In genomic region chr6:47246556-47246955, GRCh38 we compare ENCODE assay signal across 20 cellular contexts.
DNase-seq lines count a peak whose midpoint lies in the region; ATAC-seq, FAIRE-seq and TF ChIP-seq lines count a peak whose summit lies in the region.
"Had no signal": no experiment of that assay in that cellular context is flagged by ENCODE, and none has a peak within 500 bp of the region (broad histone marks: within the 10 kb centered on the region; RNA-seq: fewer than 3 reads in every experiment).

No MANE protein-coding gene starts in this region.

- peak overlapping the region in 7 of 10 experiments; percentile 18 to 51 (median 36); a peak in 12 of 20 replicates for H3K4me3 ChIP-seq in BLaER1 treated with 17β-estradiol and CSF1 and Interleukin-3, amounts not matched to agents 10 nM and 100 nM
- H3K4me3 ChIP-seq in KMS-11 (IDR thresholded peaks at IDR 0.05; ENCODE audit: insufficient read depth, low read depth, low read length) (no peak overlapping the region), GM12878 (no peak overlapping the region), parathyroid adenoma (ENCODE audit: low read depth, low read length) (no peak overlapping the region), vagina (no peak overlapping the region)
- H3K4me3 ChIP-seq: right lobe of liver had no signal

- peak overlapping the region; percentile 63 to 96 (median 89); a peak in 21 of 22 replicates for H3K27ac ChIP-seq in BLaER1 treated with 17β-estradiol and CSF1 and Interleukin-3, amounts not matched to agents 10 nM and 100 nM
- H3K27ac ChIP-seq in KMS-11 (peak overlapping the region; percentile 68), GM12878 (ENCODE audit: control insufficient read depth, insufficient read depth) (0 out of 2 replicates have a peak overlapping the region, but pooled peaks have one; percentile 4), parathyroid adenoma (peak overlapping the region; percentile 42), vagina (no peak overlapping the region)
- H3K27ac ChIP-seq: right lobe of liver, WERI-Rb-1 had no signal

- ATAC-seq in GM12878 (no peak), GM21381 (IDR thresholded peaks at IDR 0.05; ENCODE audit: unreplicated experiment) (no peak), HG02623 (IDR thresholded peaks at IDR 0.05; ENCODE audit: unreplicated experiment) (no peak)
- ATAC-seq: stimulated activated naive CD8-positive, alpha-beta T cell treated with anti-CD3 and anti-CD28 coated beads, Interleukin-15, Interleukin-2, amounts not matched to agents 100 U/mL and 50 U/mL, for 24 hours had no signal

- H3K9me3 ChIP-seq in BLaER1 treated with 17β-estradiol and CSF1 and Interleukin-3, amounts not matched to agents 10 nM and 100 nM (replicated peaks in 1 of 11) = peaks cover 0 to 6% (median 0%) of the 10 kb centered on the region in 11 experiments; a peak in 6 of 22 replicates
- H3K9me3 ChIP-seq in GM12878 (replicated peaks; ENCODE audit: control insufficient read depth, insufficient read depth, low read length) (no peaks in the 10 kb centered on the region), parathyroid adenoma (ENCODE audit: control insufficient read depth, low read length) (no peaks in the 10 kb centered on the region), vagina (no peaks in the 10 kb centered on the region)
- H3K9me3 ChIP-seq: right lobe of liver had no signal

- no peak for DNase-seq in GM12878 (ENCODE audit: low read depth, low spot score)
- DNase-seq in vagina (ENCODE audit: extremely low spot score in 2 of 2) = no peak
- no peak for DNase-seq in activated CD4-positive, CD25-positive, alpha-beta regulatory T cell (lab: John Stamatoyannopoulos, UW)
- DNase-seq: activated CD4-positive, alpha-beta memory T cell treated with anti-CD3 and anti-CD28 coated beads for 36 hours; activated naive CD4-positive, alpha-beta T cell treated with anti-CD3 and anti-CD28 coated beads for 36 hours; activated T-cell treated with anti-CD3 and anti-CD28 coated beads, Interleukin-2, amount 50 U/mL, for 1 hour; aorta; CD4-positive, CD25-positive, alpha-beta regulatory T cell; endodermal cell; head of caudate nucleus; immature natural killer cell; NCI-H1092; right lobe of liver; stimulated activated naive CD8-positive, alpha-beta T cell treated with anti-CD3 and anti-CD28 coated beads, Interleukin-15, Interleukin-2, amounts not matched to agents 100 U/mL and 50 U/mL, for 24 hours had no signal

- TF ChIP-seq RAD21 in GM12878 (IDR thresholded peaks at IDR 0.05; ENCODE audit: insufficient read depth, low read depth, low read length) = no peak

- TF ChIP-seq POLR2A in GM12878 (IDR thresholded peaks at IDR 0.05; ENCODE audit: low read depth, low read length) (no peak), vagina (IDR thresholded peaks at IDR 0.05) (no peak)

- RAD21 ChIA-PET in GM12878 (lab: Charles Lee; ENCODE audit: unreplicated experiment) = interaction anchor here (1.2 to 1.6 kb wide), 2 partner anchors 60 to 145 kb away, joined by 3 read pairs; no protein-coding TSS in a partner anchor

- FAIRE-seq in GM12878 (lab: Jason Lieb, UNC) = no peak

- TF ChIP-seq CTCF in KMS-11 (conservative IDR thresholded peaks at IDR 0.05; ENCODE audit: low read depth, low read length) (no peak), GM12878 (IDR thresholded peaks at IDR 0.05 in 2 of 3, conservative IDR thresholded peaks at IDR 0.05 in 1 of 3; ENCODE audit: control insufficient read depth in 2 of 3, extremely low read depth in 1 of 3, insufficient read depth in 1 of 3, low read depth in 3 of 3, low read length in 3 of 3) (no peak), parathyroid adenoma (IDR thresholded peaks at IDR 0.05) (no peak), vagina (IDR thresholded peaks at IDR 0.05) (no peak)

- H3K4me1 ChIP-seq in BLaER1 treated with 17β-estradiol and CSF1 and Interleukin-3, amounts not matched to agents 10 nM and 100 nM = peaks cover 63 to 98% (median 87%) of the 10 kb centered on the region in 10 experiments
- H3K4me1 ChIP-seq in KMS-11 (ENCODE audit: low read depth, poor library complexity, severe bottlenecking) (peaks cover 80% of the 10 kb centered on the region), GM12878 (ENCODE audit: control insufficient read depth, insufficient read depth, low read length) (peaks cover 25% of the 10 kb centered on the region), parathyroid adenoma (peaks cover 28% of the 10 kb centered on the region), vagina (peaks cover 13% of the 10 kb centered on the region)
- H3K4me1 ChIP-seq: right lobe of liver had no signal

- in situ Hi-C loops in GM12878 (cut with MboI) = no loop called here

- peak overlapping the region; percentile 66 to 94 (median 81) for H3K4me2 ChIP-seq in BLaER1 treated with 17β-estradiol and CSF1 and Interleukin-3, amounts not matched to agents 10 nM and 100 nM
- peak overlapping the region; percentile 79 for H3K4me2 ChIP-seq in KMS-11
- H3K4me2 ChIP-seq in GM12878 (ENCODE audit: control insufficient read depth, insufficient read depth) = peak overlapping the region; percentile 36; the same call in 1 of the 2 replicates
- no peak overlapping the region for H3K4me2 ChIP-seq in parathyroid adenoma (ENCODE audit: low read length)

- WGBS in GM12878 (ENCODE audit: insufficient coverage, insufficient replicate concordance, low lambda C conversion rate, missing lambda C conversion rate) = 0% methylated on average over 2 of the region's 2 CpGs

- BruUV-seq in GM12878 (replicated peaks; lab: Mats Ljungman, UMichigan) = no TSS peak

- intact Hi-C loops in GM12878 (cut with micrococcal nuclease; ENCODE audit: unreplicated experiment) (no loop called here), vagina (cut with DNase I) (no loop called here)

- no peaks in the 10 kb centered on the region; the same call in 1 of the 2 replicates for H3K79me2 ChIP-seq in KMS-11 (ENCODE audit: insufficient read depth, low read depth)
- H3K79me2 ChIP-seq in GM12878 (ENCODE audit: control insufficient read depth, insufficient read depth, low read length) = no peaks in the 10 kb centered on the region
- H3K79me2 ChIP-seq in parathyroid adenoma = no peaks in the 10 kb centered on the region

- no peak for TF ChIP-seq EP300 in GM12878 (IDR thresholded peaks at IDR 0.05; ENCODE audit: borderline replicate concordance in 1 of 2, control insufficient read depth in 1 of 2, low read depth in 2 of 2, low read length in 2 of 2)

- POLR2A ChIA-PET in GM12878 (lab: Charles Lee) = no interaction called here

- H3K36me3 ChIP-seq in BLaER1 treated with 17β-estradiol and CSF1 and Interleukin-3, amounts not matched to agents 10 nM and 100 nM = peaks cover 0 to 32% (median 10%) of the 10 kb centered on the region in 11 experiments; a peak in 9 of 22 replicates
- H3K36me3 ChIP-seq in KMS-11 (ENCODE audit: insufficient read depth) = no peaks in the 10 kb centered on the region
- no peaks in the 10 kb centered on the region for H3K36me3 ChIP-seq in GM12878 (ENCODE audit: control insufficient read depth in 2 of 2, insufficient read depth in 2 of 2, low read length in 1 of 2)
- peaks cover 3% of the 10 kb centered on the region for H3K36me3 ChIP-seq in parathyroid adenoma (ENCODE audit: control insufficient read depth, insufficient read depth, low read length)
- no peaks in the 10 kb centered on the region for H3K36me3 ChIP-seq in vagina
- H3K36me3 ChIP-seq: right lobe of liver, WERI-Rb-1 had no signal

- H2AFZ ChIP-seq in KMS-11 (ENCODE audit: low read depth) (no peak overlapping the region), GM12878 (ENCODE audit: control insufficient read depth, low read depth, low read length) (no peak overlapping the region), parathyroid adenoma (no peak overlapping the region)

- peak overlapping the region; percentile 51 to 86 (median 73); a peak in 20 of 22 replicates for H3K9ac ChIP-seq in BLaER1 treated with 17β-estradiol and CSF1 and Interleukin-3, amounts not matched to agents 10 nM and 100 nM
- H3K9ac ChIP-seq in KMS-11 (peak overlapping the region; percentile 10; the same call in 1 of the 2 replicates), GM12878 (ENCODE audit: control insufficient read depth, insufficient read depth, low read length) (no peak overlapping the region), parathyroid adenoma (no peak overlapping the region)

- CTCF ChIA-PET in GM12878 (lab: Yijun Ruan, JAX) = interaction anchor here (1.2 to 1.5 kb wide), 2 partner anchors 9 to 59 kb away, joined by 3 read pairs; no protein-coding TSS in a partner anchor

- no peaks in the 10 kb centered on the region for H4K20me1 ChIP-seq in BLaER1 treated with 17β-estradiol and CSF1 and Interleukin-3, amounts not matched to agents 10 nM and 100 nM
- H4K20me1 ChIP-seq in KMS-11 (ENCODE audit: insufficient read depth) (no peaks in the 10 kb centered on the region), GM12878 (ENCODE audit: control insufficient read depth, insufficient read depth) (no peaks in the 10 kb centered on the region)

- no peaks in the 10 kb centered on the region for H3K27me3 ChIP-seq in BLaER1 treated with 17β-estradiol and CSF1 and Interleukin-3, amounts not matched to agents 10 nM and 100 nM
- H3K27me3 ChIP-seq in KMS-11 (ENCODE audit: insufficient read depth, low read depth) = no peaks in the 10 kb centered on the region
- no peaks in the 10 kb centered on the region for H3K27me3 ChIP-seq in GM12878 (replicated peaks in 1 of 2; ENCODE audit: control insufficient read depth in 2 of 2, insufficient read depth in 2 of 2, low read length in 1 of 2)
- H3K27me3 ChIP-seq in parathyroid adenoma (ENCODE audit: control insufficient read depth, insufficient read depth, low read length) = no peaks in the 10 kb centered on the region
- no peaks in the 10 kb centered on the region for H3K27me3 ChIP-seq in vagina
- H3K27me3 ChIP-seq: right lobe of liver had no signal

- SMC1A ChIA-PET in GM12878 (lab: Charles Lee; ENCODE audit: uncharacterized antibody, unreplicated experiment) = interaction anchor here (0.5 to 3.7 kb wide), 4 partner anchors 11 to 233 kb away, joined by 3 to 10 read pairs (median 4); no protein-coding TSS in a partner anchor

TF ChIP-seq in GM12878, 131 proteins besides CTCF, POLR2A, EP300 and RAD21 (continues in another document):
- TF ChIP-seq MEF2B (IDR thresholded peaks at IDR 0.05; ENCODE audit: partially characterized antibody, poor library complexity, severe bottlenecking) = no peak
- no peak for TF ChIP-seq SPI1 (IDR thresholded peaks at IDR 0.05; ENCODE audit: borderline replicate concordance, insufficient read depth, low read depth, low read length)
- TF ChIP-seq ZNF217 (IDR thresholded peaks at IDR 0.05) = no peak
- TF ChIP-seq GABPA (IDR thresholded peaks at IDR 0.05; ENCODE audit: low read depth) = no peak
- TF ChIP-seq LARP7 (IDR thresholded peaks at IDR 0.05) = no peak
- no peak for TF ChIP-seq ATF3 (IDR thresholded peaks at IDR 0.05; ENCODE audit: borderline replicate concordance, extremely low read depth, low read depth, low read length)
- no peak for TF ChIP-seq RB1 (IDR thresholded peaks at IDR 0.05; ENCODE audit: borderline replicate concordance)

Comparison
In these comparisons a context has a peak if more than half of its experiments do, and no peak if none do; other contexts are left out.
1. H3K4me3 ChIP-seq: peak in BLaER1 treated with 17β-estradiol and CSF1 and Interleukin-3, amounts not matched to agents 10 nM and 100 nM (7 of 10); none in KMS-11 (single experiment), GM12878 (single experiment), parathyroid adenoma (single experiment) and vagina (0 of 2).
2. H3K9ac ChIP-seq: peak in BLaER1 treated with 17β-estradiol and CSF1 and Interleukin-3, amounts not matched to agents 10 nM and 100 nM (11 of 11) and KMS-11 (single experiment); none in GM12878 (single experiment) and parathyroid adenoma (single experiment).